8 cellular contexts compared by ENCODE assay signal in genomic region chr19:33177417-33177976, GRCh38. TPM values are rescaled to one million over a fixed set of nuclear protein-coding genes. Genes with fewer than 3 reads are reported as not detected.
DNase-seq lines count a peak whose midpoint lies in the region; ATAC-seq and TF ChIP-seq lines count a peak whose summit lies in the region.

No MANE protein-coding gene starts in this region.

- H3K9me3 ChIP-seq in aorta (ENCODE audit: control insufficient read depth, low read length): no peaks in the 10 kb centered on the region

- H3K27me3 Mint-ChIP-seq in mesothelial cell of epicardium (ENCODE audit: low read depth): peaks cover 3% of the 10 kb centered on the region

- H3K27ac ChIP-seq in aorta (ENCODE audit: low read depth in 1 of 2, low read length in 2 of 2): peak overlapping the region in 1 of 2 donors; percentile 33

- H3K4me3 Mint-ChIP-seq in mesothelial cell of epicardium: peak overlapping the region; percentile 96

- WGBS in aorta, 2 donors: 0% methylated on average over 35 to 38 of the region's 38 CpGs

- no peaks in the 10 kb centered on the region for H3K9me3 Mint-ChIP-seq in mesothelial cell of epicardium

- H3K4me1 Mint-ChIP-seq in mesothelial cell of epicardium: peaks cover 25% of the 10 kb centered on the region

- TF ChIP-seq CTCF in mesothelial cell of epicardium (IDR thresholded peaks at IDR 0.05; ENCODE audit: unreplicated experiment): peak; percentile 49

- DNase-seq in activated T-cell treated with anti-CD3 and anti-CD28 coated beads for 1 hour (ENCODE audit: low read depth): peak; percentile 67
- no peak for DNase-seq in activated T-cell treated with anti-CD3 and anti-CD28 coated beads, Interleukin-2, amount 50 U/mL, for 1 hour
- DNase-seq in NOMO-1 treated with DMSO at 0.1 percent for 48 hours (lab: John Stamatoyannopoulos, UW; ENCODE audit: unreplicated experiment): peak; percentile 77
- peak; percentile 79 for DNase-seq in central memory CD4-positive, alpha-beta T cell
- peak in 1 of 2 experiments; percentile 79 for DNase-seq in mesothelial cell of epicardium (ENCODE audit: low spot score in 2 of 2, unreplicated experiment in 2 of 2)
- no peak for DNase-seq in aorta
- DNase-seq in MV-4-11 (lab: John Stamatoyannopoulos, UW): no peak

- peaks cover under 1% of the 10 kb centered on the region for H3K36me3 Mint-ChIP-seq in mesothelial cell of epicardium

- ATAC-seq in HG02571 (IDR thresholded peaks at IDR 0.05; ENCODE audit: unreplicated experiment) (peak; percentile 21), aorta (ENCODE audit: low FRiP score) (no peak)

- peak overlapping the region; percentile 95 for H3K27ac Mint-ChIP-seq in mesothelial cell of epicardium

- no peaks in the 10 kb centered on the region for H3K36me3 ChIP-seq in aorta (ENCODE audit: control insufficient read depth in 1 of 2, insufficient read depth in 2 of 2, low read length in 1 of 2)

- no peaks in the 10 kb centered on the region for H3K4me1 ChIP-seq in aorta (ENCODE audit: control insufficient read depth in 1 of 2, insufficient read depth in 2 of 2, low read length in 2 of 2)

- no peaks in the 10 kb centered on the region for H3K27me3 ChIP-seq in aorta (ENCODE audit: control insufficient read depth in 1 of 2, insufficient read depth in 2 of 2, low read length in 1 of 2)

- H3K4me3 ChIP-seq in aorta (ENCODE audit: low read length in 2 of 2): peak overlapping the region; percentile 24 to 55

- intact Hi-C loops in aorta (cut with DNase I): loop anchor here in 1 of 2 donors (5.0 to 10.0 kb wide), 2 partner anchors 195 to 203 kb away; partner anchors contain the start of genes CEBPG, CEP89 and FAAP24

RNA-seq across cellular contexts. Expression of gene LRP3, which starts 16.6 kb away (rescaled TPM):
- total RNA-seq in mesothelial cell of epicardium: 28.3 to 34.1 TPM (median 29.5 TPM) in 3 replicates
- 10 to 100 TPM; 21.6 to 27.2 TPM for total RNA-seq in aorta
- 10 to 100 TPM in 1 of 2 donors, 1 to 10 TPM in 1; 3.9 to 20.9 TPM for polyA plus RNA-seq in aorta

RNA-seq across cellular contexts. Expression of gene WDR88, which starts 45.6 kb away (rescaled TPM):
- total RNA-seq in mesothelial cell of epicardium (not detected in 3 replicates), aorta (not detected)
- polyA plus RNA-seq in aorta: not detected

RNA-seq across cellular contexts. Expression of gene SLC7A10, which starts 48.2 kb away (rescaled TPM):
- total RNA-seq in mesothelial cell of epicardium (0.91 to 1.1 TPM (median 0.92 TPM) in 3 replicates), aorta (under 1 TPM in 1 of 2 donors, not detected in 1; 0.63 TPM)
- polyA plus RNA-seq in aorta: not detected

Comparison
In these comparisons a context has a peak if more than half of its experiments do, and no peak if none do; other contexts are left out.
1. DNase-seq: peak in activated T-cell treated with anti-CD3 and anti-CD28 coated beads for 1 hour (single experiment), NOMO-1 treated with DMSO at 0.1 percent for 48 hours (single experiment) and central memory CD4-positive, alpha-beta T cell (single experiment); none in activated T-cell treated with anti-CD3 and anti-CD28 coated beads, Interleukin-2, amount 50 U/mL, for 1 hour (single experiment), aorta (0 of 2) and MV-4-11 (single experiment).